In genomic region chr3:188153498-188153948, GRCh38 we compare ENCODE assay signal across 8 cellular contexts. TPM values are rescaled to one million over a fixed set of nuclear protein-coding genes. Genes with fewer than 3 reads are reported as not detected.
A peak's percentile ranks its signal among the peaks of the same experiment; 100 is the strongest.
DNase-seq lines count a peak whose midpoint lies in the region; ATAC-seq and TF ChIP-seq lines count a peak whose summit lies in the region.

No MANE protein-coding gene starts in this region.

- peak overlapping the region; percentile 91 for H3K27ac ChIP-seq in HUES6 (ENCODE audit: low read depth, low read length)

- H3K9ac ChIP-seq in HUES6 (ENCODE audit: low read length): peak overlapping the region; percentile 94

- ATAC-seq in Right ventricle myocardium superior (ENCODE audit: poor library complexity) (peak; percentile 79), omental fat pad (ENCODE audit: low FRiP score) (peak; percentile 87), GM19351 (IDR thresholded peaks at IDR 0.05; ENCODE audit: unreplicated experiment) (no peak)

- DNase-seq in AML-193 (lab: John Stamatoyannopoulos, UW) (peak; percentile 61 to 69), GM19238 (ENCODE audit: insufficient read length, low spot score) (peak; percentile 9), RKO (ENCODE audit: low spot score) (peak; percentile 89), amniotic epithelial cell (ENCODE audit: low read depth) (peak; percentile 94), Right ventricle myocardium superior (peak; percentile 84), omental fat pad (ENCODE audit: low spot score) (no peak)

- peaks cover 33% of the 10 kb centered on the region for H3K4me1 ChIP-seq in HUES6 (ENCODE audit: control insufficient read depth, insufficient read depth, low read length)

- no peaks in the 10 kb centered on the region for H3K9me3 ChIP-seq in HUES6 (ENCODE audit: control insufficient read depth, insufficient read depth, low read depth, low read length)

- no peaks in the 10 kb centered on the region for H3K36me3 ChIP-seq in HUES6 (ENCODE audit: control insufficient read depth, insufficient read depth, low read length)

- H3K4me3 ChIP-seq in HUES6 (ENCODE audit: low read depth, low read length): peak overlapping the region; percentile 59

- intact Hi-C loops in Right ventricle myocardium superior (cut with DNase I): loop anchor here (10.0 kb wide), 3 partner anchors 99 to 791 kb away; no protein-coding TSS in a partner anchor

- peak in 1 of 3 donors; percentile 7 for TF ChIP-seq CTCF in omental fat pad (IDR thresholded peaks at IDR 0.05)

- no peaks in the 10 kb centered on the region for H3K27me3 ChIP-seq in HUES6 (ENCODE audit: control insufficient read depth, insufficient read depth, low read length)

RNA-seq across cellular contexts. Expression of gene LPP, which starts 0.4 kb away (rescaled TPM):
- 92.9 TPM for total RNA-seq in Right ventricle myocardium superior
- 100 to 1,000 TPM; 113 to 302 (median 126) TPM for total RNA-seq in omental fat pad
